ENCODE assay signal across 1 cellular context in the genomic region with DNA sequence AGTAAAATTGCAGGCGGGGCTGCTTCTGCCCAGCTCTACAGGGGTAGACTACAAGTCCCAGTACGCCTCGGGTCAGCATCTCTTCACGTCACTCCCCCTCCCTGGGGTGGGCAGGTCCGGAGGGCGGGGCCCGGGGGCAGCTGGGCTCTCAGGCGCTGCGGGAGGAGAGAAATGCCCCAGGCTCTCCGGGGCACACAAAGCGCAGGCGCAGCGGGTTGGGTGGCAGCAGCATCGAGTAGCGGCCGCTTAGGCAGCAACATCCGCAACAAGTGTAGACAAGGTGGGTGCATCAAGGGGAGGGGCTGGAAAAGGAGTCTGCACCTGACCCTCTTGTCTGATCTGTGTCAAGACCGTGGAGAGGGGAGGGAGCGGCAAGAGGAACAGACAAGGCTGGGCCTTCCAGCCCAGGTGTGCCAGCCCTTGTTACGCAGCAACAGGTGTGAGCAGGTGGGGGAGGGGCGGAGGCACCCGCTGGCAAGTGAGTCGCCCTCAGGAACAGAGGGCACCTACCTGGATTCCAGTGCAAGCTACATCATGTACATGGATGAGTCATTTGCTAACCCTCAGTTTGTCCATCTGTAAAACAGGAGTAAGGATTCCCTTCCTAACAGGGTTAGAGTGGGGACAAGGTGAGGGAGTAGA.
TF ChIP-seq lines count a peak whose summit lies in the region.

No MANE protein-coding gene starts in this region.

TF ChIP-seq in HepG2, 621 proteins besides CTCF, POLR2A, EP300 and RAD21 (continued from another document and continues in another):
- TF ChIP-seq ZNF432 (CRISPR knock-in tag; IDR thresholded peaks at IDR 0.05; ENCODE audit: borderline replicate concordance), result no peak
- TF ChIP-seq HDAC1 (CRISPR knock-in tag; IDR thresholded peaks at IDR 0.05), result peak; percentile 59; the same call in 1 of the 2 replicates
- peak; percentile 63; the same call in 1 of the 2 replicates for TF ChIP-seq ZFP91 (CRISPR knock-in tag; IDR thresholded peaks at IDR 0.05; ENCODE audit: borderline replicate concordance)
- TF ChIP-seq ZNF709 (CRISPR knock-in tag; IDR thresholded peaks at IDR 0.05), result peak; percentile 24; the same call in 1 of the 2 replicates
- TF ChIP-seq SP140L (CRISPR knock-in tag; IDR thresholded peaks at IDR 0.05; ENCODE audit: borderline replicate concordance), result no peak
- TF ChIP-seq SAP130 (CRISPR knock-in tag; IDR thresholded peaks at IDR 0.05; ENCODE audit: low read depth), result peak; percentile 40; the same call in 1 of the 2 replicates
- TF ChIP-seq YEATS4 (CRISPR knock-in tag; IDR thresholded peaks at IDR 0.05; ENCODE audit: borderline replicate concordance), result 0 out of 2 replicates have a peak, but pooled peaks have one; percentile 11
- TF ChIP-seq, protein P1, sequence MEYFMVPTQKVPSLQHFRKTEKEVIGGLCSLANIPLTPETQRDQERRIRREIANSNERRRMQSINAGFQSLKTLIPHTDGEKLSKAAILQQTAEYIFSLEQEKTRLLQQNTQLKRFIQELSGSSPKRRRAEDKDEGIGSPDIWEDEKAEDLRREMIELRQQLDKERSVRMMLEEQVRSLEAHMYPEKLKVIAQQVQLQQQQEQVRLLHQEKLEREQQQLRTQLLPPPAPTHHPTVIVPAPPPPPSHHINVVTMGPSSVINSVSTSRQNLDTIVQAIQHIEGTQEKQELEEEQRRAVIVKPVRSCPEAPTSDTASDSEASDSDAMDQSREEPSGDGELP (IDR thresholded peaks at IDR 0.05; ENCODE audit: borderline replicate concordance, low read depth), result peak; percentile 67; the same call in 1 of the 2 replicates
- peak; percentile 62; the same call in 1 of the 2 replicates for TF ChIP-seq FOSL2 (CRISPR knock-in tag; IDR thresholded peaks at IDR 0.05)
- TF ChIP-seq HCFC1 (IDR thresholded peaks at IDR 0.05; ENCODE audit: low read depth, low read length), result peak; percentile 75
- TF ChIP-seq ZNF225 (CRISPR knock-in tag; IDR thresholded peaks at IDR 0.05), result peak; percentile 25; the same call in 1 of the 2 replicates
- TF ChIP-seq RCOR2 (CRISPR knock-in tag; IDR thresholded peaks at IDR 0.05), result peak; percentile 50; the same call in 1 of the 2 replicates
- peak; percentile 52; the same call in 1 of the 2 replicates for TF ChIP-seq PRDM10 (CRISPR knock-in tag; IDR thresholded peaks at IDR 0.05; ENCODE audit: low read depth)
- 0 out of 2 replicates have a peak, but pooled peaks have one; percentile 27 for TF ChIP-seq CAMTA2 (CRISPR knock-in tag; IDR thresholded peaks at IDR 0.05; ENCODE audit: borderline replicate concordance)
- TF ChIP-seq CREB1 (IDR thresholded peaks at IDR 0.05), result peak; percentile 79
- peak; percentile 95 for TF ChIP-seq CREB1 (CRISPR knock-in tag; IDR thresholded peaks at IDR 0.05)
- TF ChIP-seq HNRNPL (IDR thresholded peaks at IDR 0.05; ENCODE audit: low read depth, low read length), result peak; percentile 86
- TF ChIP-seq, protein P2, sequence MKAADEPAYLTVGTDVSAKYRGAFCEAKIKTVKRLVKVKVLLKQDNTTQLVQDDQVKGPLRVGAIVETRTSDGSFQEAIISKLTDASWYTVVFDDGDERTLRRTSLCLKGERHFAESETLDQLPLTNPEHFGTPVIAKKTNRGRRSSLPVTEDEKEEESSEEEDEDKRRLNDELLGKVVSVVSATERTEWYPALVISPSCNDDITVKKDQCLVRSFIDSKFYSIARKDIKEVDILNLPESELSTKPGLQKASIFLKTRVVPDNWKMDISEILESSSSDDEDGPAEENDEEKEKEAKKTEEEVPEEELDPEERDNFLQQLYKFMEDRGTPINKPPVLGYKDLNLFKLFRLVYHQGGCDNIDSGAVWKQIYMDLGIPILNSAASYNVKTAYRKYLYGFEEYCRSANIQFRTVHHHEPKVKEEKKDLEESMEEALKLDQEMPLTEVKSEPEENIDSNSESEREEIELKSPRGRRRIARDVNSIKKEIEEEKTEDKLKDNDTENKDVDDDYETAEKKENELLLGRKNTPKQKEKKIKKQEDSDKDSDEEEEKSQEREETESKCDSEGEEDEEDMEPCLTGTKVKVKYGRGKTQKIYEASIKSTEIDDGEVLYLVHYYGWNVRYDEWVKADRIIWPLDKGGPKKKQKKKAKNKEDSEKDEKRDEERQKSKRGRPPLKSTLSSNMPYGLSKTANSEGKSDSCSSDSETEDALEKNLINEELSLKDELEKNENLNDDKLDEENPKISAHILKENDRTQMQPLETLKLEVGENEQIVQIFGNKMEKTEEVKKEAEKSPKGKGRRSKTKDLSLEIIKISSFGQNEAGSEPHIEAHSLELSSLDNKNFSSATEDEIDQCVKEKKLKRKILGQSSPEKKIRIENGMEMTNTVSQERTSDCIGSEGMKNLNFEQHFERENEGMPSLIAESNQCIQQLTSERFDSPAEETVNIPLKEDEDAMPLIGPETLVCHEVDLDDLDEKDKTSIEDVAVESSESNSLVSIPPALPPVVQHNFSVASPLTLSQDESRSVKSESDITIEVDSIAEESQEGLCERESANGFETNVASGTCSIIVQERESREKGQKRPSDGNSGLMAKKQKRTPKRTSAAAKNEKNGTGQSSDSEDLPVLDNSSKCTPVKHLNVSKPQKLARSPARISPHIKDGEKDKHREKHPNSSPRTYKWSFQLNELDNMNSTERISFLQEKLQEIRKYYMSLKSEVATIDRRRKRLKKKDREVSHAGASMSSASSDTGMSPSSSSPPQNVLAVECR (CRISPR knock-in tag; IDR thresholded peaks at IDR 0.05; ENCODE audit: borderline replicate concordance), result peak; percentile 52; the same call in 1 of the 2 replicates
- peak; percentile 21; the same call in 1 of the 2 replicates for TF ChIP-seq NFYC (CRISPR knock-in tag; IDR thresholded peaks at IDR 0.05)
- 0 out of 2 replicates have a peak, but pooled peaks have one; percentile 24 for TF ChIP-seq ZNF670 (CRISPR knock-in tag; IDR thresholded peaks at IDR 0.05; ENCODE audit: borderline replicate concordance)
- peak; percentile 44 for TF ChIP-seq SUZ12 (IDR thresholded peaks at IDR 0.05; ENCODE audit: low read depth, low read length)
- peak; percentile 91 for TF ChIP-seq HNRNPLL (IDR thresholded peaks at IDR 0.05; ENCODE audit: low read depth, low read length, poor library complexity, severe bottlenecking)
- TF ChIP-seq, protein P3, sequence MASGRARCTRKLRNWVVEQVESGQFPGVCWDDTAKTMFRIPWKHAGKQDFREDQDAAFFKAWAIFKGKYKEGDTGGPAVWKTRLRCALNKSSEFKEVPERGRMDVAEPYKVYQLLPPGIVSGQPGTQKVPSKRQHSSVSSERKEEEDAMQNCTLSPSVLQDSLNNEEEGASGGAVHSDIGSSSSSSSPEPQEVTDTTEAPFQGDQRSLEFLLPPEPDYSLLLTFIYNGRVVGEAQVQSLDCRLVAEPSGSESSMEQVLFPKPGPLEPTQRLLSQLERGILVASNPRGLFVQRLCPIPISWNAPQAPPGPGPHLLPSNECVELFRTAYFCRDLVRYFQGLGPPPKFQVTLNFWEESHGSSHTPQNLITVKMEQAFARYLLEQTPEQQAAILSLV (CRISPR knock-in tag; IDR thresholded peaks at IDR 0.05; ENCODE audit: borderline replicate concordance), result no peak
- TF ChIP-seq PHF21A (CRISPR knock-in tag; IDR thresholded peaks at IDR 0.05), result peak; percentile 32; the same call in 1 of the 2 replicates
- TF ChIP-seq GABPB1 (CRISPR knock-in tag; IDR thresholded peaks at IDR 0.05), result peak; percentile 72; the same call in 1 of the 2 replicates
- TF ChIP-seq CREM (IDR thresholded peaks at IDR 0.05), result peak; percentile 89
- TF ChIP-seq CREM (CRISPR knock-in tag; IDR thresholded peaks at IDR 0.05), result no peak
- TF ChIP-seq HOXA3 (CRISPR knock-in tag; IDR thresholded peaks at IDR 0.05), result 0 out of 2 replicates have a peak, but pooled peaks have one; percentile 20
- TF ChIP-seq SMAD3 (CRISPR knock-in tag; IDR thresholded peaks at IDR 0.05), result no peak
- TF ChIP-seq ZNF556 (CRISPR knock-in tag; IDR thresholded peaks at IDR 0.05; ENCODE audit: borderline replicate concordance), result 0 out of 2 replicates have a peak, but pooled peaks have one; percentile 17
- TF ChIP-seq, protein P4, sequence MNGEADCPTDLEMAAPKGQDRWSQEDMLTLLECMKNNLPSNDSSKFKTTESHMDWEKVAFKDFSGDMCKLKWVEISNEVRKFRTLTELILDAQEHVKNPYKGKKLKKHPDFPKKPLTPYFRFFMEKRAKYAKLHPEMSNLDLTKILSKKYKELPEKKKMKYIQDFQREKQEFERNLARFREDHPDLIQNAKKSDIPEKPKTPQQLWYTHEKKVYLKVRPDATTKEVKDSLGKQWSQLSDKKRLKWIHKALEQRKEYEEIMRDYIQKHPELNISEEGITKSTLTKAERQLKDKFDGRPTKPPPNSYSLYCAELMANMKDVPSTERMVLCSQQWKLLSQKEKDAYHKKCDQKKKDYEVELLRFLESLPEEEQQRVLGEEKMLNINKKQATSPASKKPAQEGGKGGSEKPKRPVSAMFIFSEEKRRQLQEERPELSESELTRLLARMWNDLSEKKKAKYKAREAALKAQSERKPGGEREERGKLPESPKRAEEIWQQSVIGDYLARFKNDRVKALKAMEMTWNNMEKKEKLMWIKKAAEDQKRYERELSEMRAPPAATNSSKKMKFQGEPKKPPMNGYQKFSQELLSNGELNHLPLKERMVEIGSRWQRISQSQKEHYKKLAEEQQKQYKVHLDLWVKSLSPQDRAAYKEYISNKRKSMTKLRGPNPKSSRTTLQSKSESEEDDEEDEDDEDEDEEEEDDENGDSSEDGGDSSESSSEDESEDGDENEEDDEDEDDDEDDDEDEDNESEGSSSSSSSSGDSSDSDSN (CRISPR knock-in tag; IDR thresholded peaks at IDR 0.05), result peak; percentile 40
- TF ChIP-seq, protein P5, sequence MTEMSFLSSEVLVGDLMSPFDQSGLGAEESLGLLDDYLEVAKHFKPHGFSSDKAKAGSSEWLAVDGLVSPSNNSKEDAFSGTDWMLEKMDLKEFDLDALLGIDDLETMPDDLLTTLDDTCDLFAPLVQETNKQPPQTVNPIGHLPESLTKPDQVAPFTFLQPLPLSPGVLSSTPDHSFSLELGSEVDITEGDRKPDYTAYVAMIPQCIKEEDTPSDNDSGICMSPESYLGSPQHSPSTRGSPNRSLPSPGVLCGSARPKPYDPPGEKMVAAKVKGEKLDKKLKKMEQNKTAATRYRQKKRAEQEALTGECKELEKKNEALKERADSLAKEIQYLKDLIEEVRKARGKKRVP (CRISPR knock-in tag; IDR thresholded peaks at IDR 0.05), result 0 out of 4 replicates have a peak, but pooled peaks of 1 of the 2 experiments have one; percentile 9
- peak; percentile 25; the same call in 1 of the 2 replicates for TF ChIP-seq NFYB (CRISPR knock-in tag; IDR thresholded peaks at IDR 0.05)
- TF ChIP-seq ZNF687 (CRISPR knock-in tag; IDR thresholded peaks at IDR 0.05), result peak; percentile 85
- TF ChIP-seq IRF2 (CRISPR knock-in tag; IDR thresholded peaks at IDR 0.05), result 0 out of 2 replicates have a peak, but pooled peaks have one; percentile 48
- no peak for TF ChIP-seq ZNF782 (CRISPR knock-in tag; IDR thresholded peaks at IDR 0.05; ENCODE audit: borderline replicate concordance)
